ENCODE assay signal across 11 cellular contexts in the genomic region with DNA sequence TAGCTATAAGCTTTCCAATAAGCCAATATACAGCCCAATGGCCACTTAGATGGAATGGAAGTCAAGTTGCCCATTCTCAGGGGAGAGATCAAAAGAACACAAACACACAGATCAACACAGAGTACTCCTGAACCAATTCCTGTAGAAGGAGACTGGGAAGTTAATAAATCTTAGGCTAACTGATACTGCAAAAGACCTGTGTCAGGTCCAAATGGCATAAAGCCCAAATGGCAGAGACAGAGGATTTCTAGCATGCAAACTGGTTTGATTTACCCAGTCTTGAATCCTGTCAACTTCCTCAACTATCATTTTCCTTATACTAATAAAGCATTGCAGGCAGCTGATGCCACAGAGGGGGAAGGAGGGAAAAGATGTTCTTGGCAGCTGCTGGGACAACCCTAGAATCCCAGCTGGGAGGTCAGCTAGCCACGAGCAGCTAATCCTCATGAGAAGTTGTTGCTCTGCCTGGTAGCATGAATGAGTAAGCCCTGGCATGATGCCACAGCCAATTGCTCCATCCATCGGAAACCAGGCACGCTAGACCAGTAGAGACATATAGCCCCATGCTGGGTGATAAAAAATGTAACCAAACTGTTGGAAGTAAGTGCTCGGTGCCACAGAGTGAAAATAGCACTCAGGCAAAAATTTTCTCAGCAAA. TPM values are rescaled to one million over a fixed set of nuclear protein-coding genes. Genes with fewer than 3 reads are reported as not detected.
DNase-seq lines count a peak whose midpoint lies in the region; ATAC-seq and TF ChIP-seq lines count a peak whose summit lies in the region.
"Had no signal": no experiment of that assay in that cellular context is flagged by ENCODE, and none has a peak within 500 bp of the region (broad histone marks: within the 10 kb centered on the region; RNA-seq: fewer than 3 reads in every experiment).

No MANE protein-coding gene starts in this region.

- TF ChIP-seq CTCF in VCaP (conservative IDR thresholded peaks at IDR 0.05) = no peak

- DNase-seq in EH (ENCODE audit: low read depth) (peak; percentile 26), left cardiac atrium (peak; percentile 76), sciatic nerve (ENCODE audit: low spot score) (peak; percentile 81), DMS79 treated with DMSO at 0.1 percent for 48 hours (lab: John Stamatoyannopoulos, UW) (no peak)
- no peak for DNase-seq in stimulated activated naive CD4-positive, alpha-beta T cell treated with Interleukin-2 at 50 U/mL for 16 hours (lab: John Stamatoyannopoulos, UW)
- DNase-seq: DND-41, NCI-H1694 had no signal

- peak; percentile 73 to 89 for ATAC-seq in left cardiac atrium
- peak; percentile 91 for ATAC-seq in sciatic nerve
- ATAC-seq in HG02571 (IDR thresholded peaks at IDR 0.05; ENCODE audit: unreplicated experiment) = no peak
- ATAC-seq in HG03196 (IDR thresholded peaks at IDR 0.05; ENCODE audit: unreplicated experiment) = no peak
- ATAC-seq: HCT116 had no signal

- H3K27ac ChIP-seq in VCaP = peak overlapping the region; percentile 74

- intact Hi-C loops in left cardiac atrium (cut with DNase I) = no loop called here
- intact Hi-C loops in sciatic nerve (cut with DNase I) = no loop called here

RNA-seq across cellular contexts. Expression of a gene that starts 26.2 kb away (rescaled TPM):
- 10 to 100 TPM in 1 of 2 donors, 1 to 10 TPM in 1; 7.1 to 13.0 TPM for total RNA-seq in left cardiac atrium
- 24.5 TPM for total RNA-seq in sciatic nerve

RNA-seq across cellular contexts. Expression of a gene that starts 30.4 kb away (rescaled TPM):
- total RNA-seq in left cardiac atrium (10 to 100 TPM; 15.9 to 20.8 TPM), sciatic nerve (81.6 TPM)

RNA-seq across cellular contexts. Expression of a gene that starts 31.0 kb away (rescaled TPM):
- total RNA-seq in left cardiac atrium = not detected
- not detected for total RNA-seq in sciatic nerve

RNA-seq across cellular contexts. Expression of a gene that starts 53.5 kb away (rescaled TPM):
- total RNA-seq in left cardiac atrium (not detected), sciatic nerve (not detected)

Comparison
In these comparisons a context has a peak if more than half of its experiments do, and no peak if none do; other contexts are left out.
1. DNase-seq: peak in EH (single experiment), left cardiac atrium (single experiment) and sciatic nerve (single experiment); none in stimulated activated naive CD4-positive, alpha-beta T cell treated with Interleukin-2 at 50 U/mL for 16 hours (single experiment) and DMS79 treated with DMSO at 0.1 percent for 48 hours (single experiment).
2. ATAC-seq: peak in left cardiac atrium (2 of 2) and sciatic nerve (single experiment); none in HG02571 (single experiment) and HG03196 (single experiment).